17 cellular contexts compared by ENCODE assay signal in genomic region chr5:53257806-53258373, GRCh38.
"Had no signal": no experiment of that assay in that cellular context is flagged by ENCODE, and none has a peak within 500 bp of the region (broad histone marks: within the 10 kb centered on the region; RNA-seq: fewer than 3 reads in every experiment).

No MANE protein-coding gene starts in this region.

- H3K27ac ChIP-seq: adrenal gland, dorsolateral prefrontal cortex, ovary, spleen, thyroid gland, uterus had no signal

- H3K36me3 Mint-ChIP-seq: activated naive CD4-positive, alpha-beta T cell treated with anti-CD3 and anti-CD28 coated beads, Interleukin-2, amount 50 U/mL, for 72 hours; natural killer cell; stimulated activated naive B cell treated with anti-CD40 and anti-IgM and Interleukin-4, amounts not matched to agents 10 μg/mL and 1 μg/mL and 100 μg/mL, for 72 hours had no signal

- H3K27ac Mint-ChIP-seq: activated naive CD4-positive, alpha-beta T cell treated with anti-CD3 and anti-CD28 coated beads, Interleukin-2, amount 50 U/mL, for 72 hours; activated T-cell treated with anti-CD3 and anti-CD28 coated beads, Interleukin-2, amount 50 U/mL, for 72 hours; natural killer cell; stimulated activated naive B cell treated with anti-CD40 and anti-IgM and Interleukin-4, amounts not matched to agents 10 μg/mL and 1 μg/mL and 100 μg/mL, for 72 hours; T-helper 2 cell treated with Interferon-gamma antibody and Interleukin-4, amounts not matched to agents 5 μg/mL and 100 μg/mL, for 36 hours had no signal

- H3K4me1 Mint-ChIP-seq: stimulated activated naive B cell treated with anti-CD40 and anti-IgM and Interleukin-4, amounts not matched to agents 10 μg/mL and 1 μg/mL and 100 μg/mL, for 72 hours had no signal

- H3K4me1 ChIP-seq: adrenal gland, heart right ventricle, spleen, thyroid gland, uterus had no signal

- H3K27me3 ChIP-seq: adrenal gland, heart right ventricle, ovary, spleen, thyroid gland, uterus had no signal

- H3K9me3 ChIP-seq: adrenal gland, heart right ventricle, ovary, spleen, thyroid gland, uterus had no signal

- DNase-seq: activated CD4-positive, alpha-beta T cell treated with anti-CD3 and anti-CD28 coated beads, Interleukin-2, amount 50 U/mL, for 4 hours; activated effector memory CD4-positive, alpha-beta T cell treated with anti-CD3 and anti-CD28 coated beads, Interleukin-2, amount 50 U/mL, for 16 hours; activated T-cell treated with anti-CD3 and anti-CD28 coated beads, Interleukin-2, amount 50 U/mL, for 72 hours; adrenal gland; caudate nucleus; dorsolateral prefrontal cortex; heart right ventricle; left cardiac atrium; natural killer cell; ovary; spleen; stimulated activated CD4-positive, alpha-beta T cell treated with anti-CD3 and anti-CD28 coated beads, Interleukin-4, amount 100 ng/mL, for 4 hours; stimulated activated naive B cell treated with anti-CD40 and anti-IgM and Interleukin-4, amounts not matched to agents 10 μg/mL and 1 μg/mL and 100 μg/mL, for 72 hours; thyroid gland; uterus had no signal

- H3K4me3 Mint-ChIP-seq: activated T-cell treated with anti-CD3 and anti-CD28 coated beads, Interleukin-2, amount 50 U/mL, for 72 hours; natural killer cell; stimulated activated naive B cell treated with anti-CD40 and anti-IgM and Interleukin-4, amounts not matched to agents 10 μg/mL and 1 μg/mL and 100 μg/mL, for 72 hours; T-helper 2 cell treated with Interferon-gamma antibody and Interleukin-4, amounts not matched to agents 5 μg/mL and 100 μg/mL, for 36 hours had no signal

- H3K4me3 ChIP-seq: adrenal gland, dorsolateral prefrontal cortex, heart right ventricle, ovary, spleen, thyroid gland, uterus had no signal

- H3K36me3 ChIP-seq: adrenal gland, heart right ventricle, ovary, spleen, thyroid gland, uterus had no signal

- H3K9me3 Mint-ChIP-seq: activated naive CD4-positive, alpha-beta T cell treated with anti-CD3 and anti-CD28 coated beads, Interleukin-2, amount 50 U/mL, for 72 hours; activated T-cell treated with anti-CD3 and anti-CD28 coated beads, Interleukin-2, amount 50 U/mL, for 72 hours; T-helper 2 cell treated with Interferon-gamma antibody and Interleukin-4, amounts not matched to agents 5 μg/mL and 100 μg/mL, for 36 hours had no signal
